In genomic region chr19:41363753-41364545, GRCh38 we compare ENCODE assay signal across 8 cellular contexts. TPM values are rescaled to one million over a fixed set of nuclear protein-coding genes. Genes with fewer than 3 reads are reported as not detected.
DNase-seq lines count a peak whose midpoint lies in the region; ATAC-seq, FAIRE-seq and TF ChIP-seq lines count a peak whose summit lies in the region.

B9D2 (minus strand) TSS chr19:41364149; CDS start chr19:41363519, 630 bp downstream.

- FAIRE-seq in urothelium cell line (lab: Jason Lieb, UNC) = peak; percentile 67

- H3K4me1 Mint-ChIP-seq in T-helper 17 cell = peaks cover 25% of the 10 kb centered on the region

- TF ChIP-seq POLR2A in GM15510 (IDR thresholded peaks at IDR 0.05; ENCODE audit: borderline replicate concordance, extremely low read depth, insufficient read length) (peak; percentile 71), prostate gland (IDR thresholded peaks at IDR 0.05) (peak; percentile 56)

- intact Hi-C loops in left ventricle myocardium superior (cut with micrococcal nuclease) (no loop called here), prostate gland (cut with DNase I) (no loop called here)

- WGBS in prostate gland = under 1% methylated on average over 52 of the region's 57 CpGs

- H3K27me3 Mint-ChIP-seq in T-helper 17 cell = no peaks in the 10 kb centered on the region

- no peaks in the 10 kb centered on the region for H3K27me3 ChIP-seq in prostate gland (replicated peaks; ENCODE audit: insufficient read depth)

- H3K27ac ChIP-seq in angular gyrus (ENCODE audit: low read depth, low read length) = peak within 1 kb of the TSS; percentile 100
- H3K27ac ChIP-seq in prostate gland = peak within 1 kb of the TSS; percentile 96 to 99

- H3K36me3 Mint-ChIP-seq in T-helper 17 cell (ENCODE audit: low read depth) = peaks cover 2% of the 10 kb centered on the region

- TF ChIP-seq CTCF in prostate gland (IDR thresholded peaks at IDR 0.05) = peak in 2 of 4 experiments; percentile 8 to 14

- peaks cover 3% of the 10 kb centered on the region for H3K4me1 ChIP-seq in prostate gland (replicated peaks)

- peak within 1 kb of the TSS; percentile 89 for H3K4me3 Mint-ChIP-seq in T-helper 17 cell

- no peaks in the 10 kb centered on the region for H3K9me3 ChIP-seq in T-helper 17 cell (ENCODE audit: control insufficient read depth, low read length, poor library complexity, severe bottlenecking)
- H3K9me3 ChIP-seq in prostate gland = no peaks in the 10 kb centered on the region

- H3K36me3 ChIP-seq in prostate gland = no peaks in the 10 kb centered on the region

- peak within 1 kb of the TSS; percentile 67 to 68 for H3K4me3 ChIP-seq in prostate gland

- peak; percentile 98 for DNase-seq in NCI-H1694 treated with DMSO at 0.1 percent for 48 hours (lab: John Stamatoyannopoulos, UW)
- peak; percentile 92 to 96 (median 93) for DNase-seq in T-helper 17 cell
- DNase-seq in left ventricle myocardium superior = peak; percentile 98
- peak; percentile 98 for DNase-seq in prostate gland (ENCODE audit: low spot score)
- peak; percentile 96 for DNase-seq in urothelium cell line (ENCODE audit: low spot score)

- peak within 1 kb of the TSS; percentile 96 for H3K27ac Mint-ChIP-seq in T-helper 17 cell

- peak; percentile 95 for ATAC-seq in HG02885 (IDR thresholded peaks at IDR 0.05; ENCODE audit: poor library complexity, unreplicated experiment)
- peak; percentile 94 for ATAC-seq in T-helper 17 cell
- peak; percentile 97 for ATAC-seq in left ventricle myocardium superior

RNA-seq across cellular contexts. Expression of gene B9D2, which starts in this region (rescaled TPM):
- 10 to 100 TPM; 37.1 to 41.4 TPM for total RNA-seq in T-helper 17 cell
- total RNA-seq in left ventricle myocardium superior = 3.7 TPM
- 10 to 100 TPM; 10.7 to 17.1 TPM for total RNA-seq in prostate gland

Comparison
In these comparisons a context has a peak if more than half of its experiments do, and no peak if none do; other contexts are left out.
1. Peak in every context shown above with its lines: DNase-seq, ATAC-seq, H3K4me3 ChIP-seq and H3K27ac ChIP-seq.